In genomic region chr6:42627044-42627443, GRCh38 we compare ENCODE assay signal across 1 cellular context.
A peak's percentile ranks its signal among the peaks of the same experiment; 100 is the strongest.
TF ChIP-seq lines count a peak whose summit lies in the region.

No MANE protein-coding gene starts in this region.

TF ChIP-seq in K562, 482 proteins besides CTCF, POLR2A, EP300 and RAD21 (continued from another document and continues in another):
- TF ChIP-seq HMBOX1 (IDR thresholded peaks at IDR 0.05): peak; percentile 74; the same call in 1 of the 2 replicates
- TF ChIP-seq ZNF592 (IDR thresholded peaks at IDR 0.05): no peak
- no peak for TF ChIP-seq ZNF124 (CRISPR knock-in tag; IDR thresholded peaks at IDR 0.05)
- no peak for TF ChIP-seq MAX (CRISPR knock-in tag; IDR thresholded peaks at IDR 0.05)
- peak in 1 of 2 experiments; percentile 29 for TF ChIP-seq AFF1 (IDR thresholded peaks at IDR 0.05; ENCODE audit: low read depth in 1 of 2, partially characterized antibody in 2 of 2)
- TF ChIP-seq KLF1 (tag; IDR thresholded peaks at IDR 0.05): no peak
- TF ChIP-seq CHAMP1 (IDR thresholded peaks at IDR 0.05): no peak
- no peak for TF ChIP-seq ZNF41 (CRISPR knock-in tag; conservative IDR thresholded peaks at IDR 0.05)
- no peak for TF ChIP-seq FOXJ3 (CRISPR knock-in tag; IDR thresholded peaks at IDR 0.05)
- no peak for TF ChIP-seq CGGBP1 (CRISPR knock-in tag; IDR thresholded peaks at IDR 0.05)
- TF ChIP-seq MLLT1 (IDR thresholded peaks at IDR 0.05): no peak
- 0 out of 2 replicates have a peak, but pooled peaks have one; percentile 19 for TF ChIP-seq ESRRA (IDR thresholded peaks at IDR 0.05; ENCODE audit: borderline replicate concordance, low read depth)
- no peak for TF ChIP-seq CLOCK (CRISPR knock-in tag; IDR thresholded peaks at IDR 0.05; ENCODE audit: borderline replicate concordance)
- TF ChIP-seq JUNB (CRISPR knock-in tag; conservative IDR thresholded peaks at IDR 0.05): no peak
- peak; percentile 62; the same call in 1 of the 2 replicates for TF ChIP-seq SOX6 (IDR thresholded peaks at IDR 0.05)
- TF ChIP-seq KLF13 (tag; IDR thresholded peaks at IDR 0.05; ENCODE audit: borderline replicate concordance, low read depth): no peak
- no peak for TF ChIP-seq NKRF (IDR thresholded peaks at IDR 0.05; ENCODE audit: borderline replicate concordance)
- TF ChIP-seq GABPB1 (CRISPR knock-in tag; IDR thresholded peaks at IDR 0.05): no peak
- TF ChIP-seq VEZF1 (CRISPR knock-in tag; IDR thresholded peaks at IDR 0.05): peak; percentile 32; the same call in 1 of the 2 replicates
- no peak for TF ChIP-seq CREB1 (IDR thresholded peaks at IDR 0.05)
- TF ChIP-seq CREB1 (CRISPR knock-in tag; IDR thresholded peaks at IDR 0.05): no peak
- no peak for TF ChIP-seq SNIP1 (IDR thresholded peaks at IDR 0.05; ENCODE audit: low read depth)
- TF ChIP-seq ZC3H4 (CRISPR knock-in tag; IDR thresholded peaks at IDR 0.05; ENCODE audit: borderline replicate concordance): no peak
- no peak for TF ChIP-seq KLF10 (CRISPR knock-in tag; IDR thresholded peaks at IDR 0.05)
- TF ChIP-seq HNRNPH1 (optimal IDR thresholded peaks at IDR 0.05; ENCODE audit: low read depth, low read length): no peak
- no peak for TF ChIP-seq SP1 (CRISPR knock-in tag; IDR thresholded peaks at IDR 0.05)
- no peak for TF ChIP-seq ATF3 (IDR thresholded peaks at IDR 0.05)
- no peak for TF ChIP-seq ATF3 (CRISPR knock-in tag; conservative IDR thresholded peaks at IDR 0.05)
- TF ChIP-seq ETV1 (tag; conservative IDR thresholded peaks at IDR 0.05; ENCODE audit: low read depth): no peak
- TF ChIP-seq IRF2 (CRISPR knock-in tag; IDR thresholded peaks at IDR 0.05): no peak
- TF ChIP-seq FIP1L1 (IDR thresholded peaks at IDR 0.05; ENCODE audit: low read depth, low read length, poor library complexity, severe bottlenecking): no peak
- no peak for TF ChIP-seq LARP7 (IDR thresholded peaks at IDR 0.05)
- TF ChIP-seq FOXK2 (conservative IDR thresholded peaks at IDR 0.05 in 1 of 2, IDR thresholded peaks at IDR 0.05 in 1 of 2; ENCODE audit: low read depth in 2 of 2): no peak
- TF ChIP-seq NELFE (IDR thresholded peaks at IDR 0.05; ENCODE audit: insufficient read depth, insufficient read length): no peak
- TF ChIP-seq SIRT6 (IDR thresholded peaks at IDR 0.05; ENCODE audit: low read depth, low read length): no peak
- TF ChIP-seq SRSF1 (IDR thresholded peaks at IDR 0.05; ENCODE audit: low read depth, low read length): no peak
- TF ChIP-seq MBD2 (IDR thresholded peaks at IDR 0.05; ENCODE audit: borderline replicate concordance, low read depth): no peak
